Comparison of ENCODE assay signal across 24 cellular contexts in the genomic region with DNA sequence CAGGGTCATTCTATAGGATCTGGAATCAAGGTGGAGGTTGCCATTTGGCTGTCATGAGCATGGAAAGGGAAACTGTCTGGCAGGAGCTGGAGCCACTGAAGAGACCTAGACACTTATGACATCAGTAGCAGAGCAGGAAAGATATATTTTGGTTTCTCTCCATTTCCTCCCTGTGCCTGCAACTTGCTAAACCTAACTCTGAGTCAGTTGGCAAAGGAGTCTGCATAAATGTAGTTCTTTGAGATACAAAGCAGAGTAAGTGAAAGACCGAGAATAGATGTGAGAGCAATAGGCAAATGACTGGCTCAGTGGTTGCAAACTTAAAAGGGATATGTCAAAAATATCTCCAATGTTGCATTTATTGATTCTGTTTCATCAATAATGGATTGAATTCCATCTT.
"Had no signal": no experiment of that assay in that cellular context is flagged by ENCODE, and none has a peak within 500 bp of the region (broad histone marks: within the 10 kb centered on the region; RNA-seq: fewer than 3 reads in every experiment).

No MANE protein-coding gene starts in this region.

- H3K4me2 ChIP-seq: hepatocyte had no signal

- H3K4me1 ChIP-seq: body of pancreas, left ventricle myocardium inferior, upper lobe of left lung had no signal

- H3K4me3 ChIP-seq: body of pancreas, hepatocyte, left ventricle myocardium inferior, upper lobe of left lung had no signal

- H3K79me2 ChIP-seq: hepatocyte had no signal

- H3K27me3 Mint-ChIP-seq: activated CD4-positive, alpha-beta memory T cell treated with anti-CD3 and anti-CD28 coated beads for 36 hours; activated naive CD8-positive, alpha-beta T cell treated with anti-CD3 and anti-CD28 coated beads, Interleukin-2, amount 10 ng/mL, durations not matched to agents 7 days and 5 days; progenitor cell of endocrine pancreas had no signal

- H3K27ac Mint-ChIP-seq: activated CD4-positive, alpha-beta memory T cell treated with anti-CD3 and anti-CD28 coated beads for 36 hours; activated naive CD4-positive, alpha-beta T cell treated with anti-CD3 and anti-CD28 coated beads for 36 hours; activated naive CD8-positive, alpha-beta T cell treated with anti-CD3 and anti-CD28 coated beads, Interleukin-2, amount 10 ng/mL, durations not matched to agents 7 days and 5 days; activated T-cell treated with anti-CD3 and anti-CD28 coated beads, Interleukin-2, amount 50 U/mL, for 72 hours; immature natural killer cell; mesothelial cell of epicardium; natural killer cell; progenitor cell of endocrine pancreas had no signal

- DNase-seq: activated CD4-positive, alpha-beta memory T cell treated with anti-CD3 and anti-CD28 coated beads for 36 hours; activated CD4-positive, alpha-beta T cell treated with anti-CD3 and anti-CD28 coated beads for 48 hours; activated CD4-positive, CD25-positive, alpha-beta regulatory T cell; activated effector memory CD4-positive, alpha-beta T cell treated with Interleukin-2 at 50 U/mL for 16 hours; activated naive CD4-positive, alpha-beta T cell treated with anti-CD3 and anti-CD28 coated beads for 36 hours; activated naive CD8-positive, alpha-beta T cell treated with anti-CD3 and anti-CD28 coated beads, Interleukin-2, amount 10 ng/mL, durations not matched to agents 7 days and 5 days; activated T-cell treated with anti-CD3 and anti-CD28 coated beads, Interleukin-2, amount 50 U/mL, for 72 hours; amygdala; body of pancreas; caudate nucleus; dermis blood vessel endothelial cell; effector CD8-positive, alpha-beta T cell; foreskin melanocyte; immature natural killer cell; left ventricle myocardium inferior; natural killer cell; stimulated activated CD4-positive, alpha-beta T cell treated with anti-CD3 and anti-CD28 coated beads, Interleukin-4, amount 100 ng/mL, for 1 hour; stimulated activated naive CD4-positive, alpha-beta T cell; T-helper 1 cell; upper lobe of left lung had no signal

- H3K27me3 ChIP-seq: body of pancreas, hepatocyte, upper lobe of left lung had no signal

- H3K9me3 Mint-ChIP-seq: activated CD4-positive, alpha-beta memory T cell treated with anti-CD3 and anti-CD28 coated beads for 36 hours; activated naive CD4-positive, alpha-beta T cell treated with anti-CD3 and anti-CD28 coated beads for 36 hours; activated naive CD8-positive, alpha-beta T cell treated with anti-CD3 and anti-CD28 coated beads, Interleukin-2, amount 10 ng/mL, durations not matched to agents 7 days and 5 days; mesothelial cell of epicardium had no signal

- H3K9me3 ChIP-seq: body of pancreas, left ventricle myocardium inferior, upper lobe of left lung had no signal

- H3K27ac ChIP-seq: body of pancreas, hepatocyte, left ventricle myocardium inferior, upper lobe of left lung had no signal

- H2AFZ ChIP-seq: hepatocyte had no signal

- ATAC-seq: activated T-cell treated with anti-CD3 and anti-CD28 coated beads, Interleukin-2, amount 50 U/mL, for 72 hours; body of pancreas; esophagus mucosa; natural killer cell had no signal

- H3K36me3 ChIP-seq: left ventricle myocardium inferior, upper lobe of left lung had no signal

- H3K36me3 Mint-ChIP-seq: activated CD4-positive, alpha-beta memory T cell treated with anti-CD3 and anti-CD28 coated beads for 36 hours; activated naive CD8-positive, alpha-beta T cell treated with anti-CD3 and anti-CD28 coated beads, Interleukin-2, amount 10 ng/mL, durations not matched to agents 7 days and 5 days; immature natural killer cell; mesothelial cell of epicardium; natural killer cell had no signal

- H3K4me3 Mint-ChIP-seq: activated CD4-positive, alpha-beta memory T cell treated with anti-CD3 and anti-CD28 coated beads for 36 hours; activated naive CD4-positive, alpha-beta T cell treated with anti-CD3 and anti-CD28 coated beads for 36 hours; activated naive CD8-positive, alpha-beta T cell treated with anti-CD3 and anti-CD28 coated beads, Interleukin-2, amount 10 ng/mL, durations not matched to agents 7 days and 5 days; activated T-cell treated with anti-CD3 and anti-CD28 coated beads, Interleukin-2, amount 50 U/mL, for 72 hours; immature natural killer cell; mesothelial cell of epicardium; natural killer cell had no signal

- H3K4me1 Mint-ChIP-seq: activated naive CD8-positive, alpha-beta T cell treated with anti-CD3 and anti-CD28 coated beads, Interleukin-2, amount 10 ng/mL, durations not matched to agents 7 days and 5 days; immature natural killer cell; mesothelial cell of epicardium; natural killer cell had no signal
